In genomic region chr4:179867300-179867878, GRCh38 we compare ENCODE assay signal across 8 cellular contexts.
DNase-seq lines count a peak whose midpoint lies in the region; ATAC-seq and TF ChIP-seq lines count a peak whose summit lies in the region.

No MANE protein-coding gene starts in this region.

- H3K4me2 ChIP-seq in OCI-LY7 (ENCODE audit: low read length) (no peak overlapping the region), mesendoderm (ENCODE audit: low read length) (no peak overlapping the region)

- H3K36me3 Mint-ChIP-seq in brain, result no peaks in the 10 kb centered on the region

- peak; percentile 78 for ATAC-seq in GM19468 (IDR thresholded peaks at IDR 0.05; ENCODE audit: extremely low read depth, unreplicated experiment)
- ATAC-seq in HG03457 (IDR thresholded peaks at IDR 0.05; ENCODE audit: unreplicated experiment), result peak; percentile 100
- ATAC-seq in GM21447 (IDR thresholded peaks at IDR 0.05; ENCODE audit: unreplicated experiment), result no peak

- no peaks in the 10 kb centered on the region for H3K4me1 Mint-ChIP-seq in brain

- H3K23ac ChIP-seq in mesendoderm (ENCODE audit: low read length), result no peak overlapping the region

- H3K4me1 ChIP-seq in OCI-LY7 (ENCODE audit: insufficient read depth, low read length, poor library complexity, severe bottlenecking) (no peaks in the 10 kb centered on the region), mesendoderm (ENCODE audit: control insufficient read depth, low read depth, low read length) (no peaks in the 10 kb centered on the region)

- no peaks in the 10 kb centered on the region for H3K79me1 ChIP-seq in mesendoderm (ENCODE audit: low read length)

- no peaks in the 10 kb centered on the region for H3K27me3 ChIP-seq in mesendoderm (ENCODE audit: insufficient read depth, low read length, poor library complexity)

- no peaks in the 10 kb centered on the region for H3K9me3 Mint-ChIP-seq in brain

- DNase-seq in DMS 273 (lab: John Stamatoyannopoulos, UW; ENCODE audit: unreplicated experiment) (peak; percentile 67), DMS 273 treated with DMSO at 0.1 percent for 48 hours (lab: John Stamatoyannopoulos, UW) (no peak), OCI-LY7 (ENCODE audit: low spot score) (peak; percentile 82), mesendoderm (peak; percentile 95)

- H2BK15ac ChIP-seq in mesendoderm (replicated peaks; ENCODE audit: low read depth), result no peak overlapping the region

- BruUV-seq in OCI-LY7 (replicated peaks; lab: Mats Ljungman, UMichigan), result no TSS peak

- H4K20me1 ChIP-seq in OCI-LY7 (ENCODE audit: insufficient read depth, low read length), result no peaks in the 10 kb centered on the region

- POLR2A ChIA-PET in OCI-LY7 (lab: Charles Lee), result interaction anchor here (0.7 to 1.3 kb wide), 3 partner anchors 16 to 422 kb away, joined by 3 read pairs; no protein-coding TSS in a partner anchor

- CTCF ChIA-PET in OCI-LY7 (lab: Charles Lee; ENCODE audit: unreplicated experiment), result interaction anchor here (0.5 to 1.0 kb wide), 3 partner anchors 10 to 161 kb away, joined by 3 to 6 read pairs (median 3); no protein-coding TSS in a partner anchor

- no peaks in the 10 kb centered on the region for H3K36me3 ChIP-seq in OCI-LY7 (ENCODE audit: insufficient read depth, low read length)
- no peaks in the 10 kb centered on the region for H3K36me3 ChIP-seq in mesendoderm (ENCODE audit: control insufficient read depth, insufficient read depth, low read length)

- H3K4me3 ChIP-seq in OCI-LY7 (ENCODE audit: low read depth, low read length, poor library complexity, severe bottlenecking), result no peak overlapping the region
- H3K4me3 ChIP-seq in mesendoderm (ENCODE audit: low read length), result no peak overlapping the region

- no peak overlapping the region for H2BK120ac ChIP-seq in mesendoderm (ENCODE audit: low read depth, low read length)

- no peak overlapping the region for H2AK5ac ChIP-seq in mesendoderm (ENCODE audit: low read length)

- no peak overlapping the region for H2BK5ac ChIP-seq in mesendoderm (ENCODE audit: low read length)

- no peak overlapping the region for H3K56ac ChIP-seq in mesendoderm (ENCODE audit: low read length)

- no CpG with 5 or more reads among the region's 6 CpGs for WGBS in mesendoderm (ENCODE audit: extremely low coverage, insufficient coverage, low lambda C conversion rate)

- no peak overlapping the region for H4K8ac ChIP-seq in mesendoderm (ENCODE audit: low read depth, low read length)

- intact Hi-C loops in OCI-LY7 (cut with micrococcal nuclease; ENCODE audit: unreplicated experiment), result loop anchor here (1.0 kb wide), 1 partner anchor 161 kb away; no protein-coding TSS in a partner anchor

- H3K4me3 Mint-ChIP-seq in brain, result no peak overlapping the region

- TF ChIP-seq CTCF in OCI-LY7 (conservative IDR thresholded peaks at IDR 0.05; ENCODE audit: low read length) (peak; percentile 97), brain (conservative IDR thresholded peaks at IDR 0.05) (peak; percentile 55 to 78)

- no peak overlapping the region for H3K18ac ChIP-seq in mesendoderm (ENCODE audit: low read length)

- no peak overlapping the region for H3K27ac Mint-ChIP-seq in brain

- H3K79me2 ChIP-seq in OCI-LY7 (ENCODE audit: insufficient read depth, low read depth, low read length), result no peaks in the 10 kb centered on the region
- no peaks in the 10 kb centered on the region for H3K79me2 ChIP-seq in mesendoderm (ENCODE audit: control insufficient read depth, insufficient read depth, low read length)

- no peaks in the 10 kb centered on the region for H3K9me2 ChIP-seq in OCI-LY7 (ENCODE audit: insufficient read depth, low read length)

- H3K9ac ChIP-seq in mesendoderm (ENCODE audit: low read length), result no peak overlapping the region

- no peak overlapping the region for H2AFZ ChIP-seq in OCI-LY7 (ENCODE audit: low read length)

- H3K4ac ChIP-seq in mesendoderm (ENCODE audit: low read depth, low read length), result no peak overlapping the region

- H3K27me3 Mint-ChIP-seq in brain, result no peaks in the 10 kb centered on the region

- H3K27ac ChIP-seq in OCI-LY7 (ENCODE audit: low read depth, low read length, poor library complexity, severe bottlenecking), result no peak overlapping the region
- no peak overlapping the region for H3K27ac ChIP-seq in mesendoderm (ENCODE audit: low read depth, low read length)

- no peak overlapping the region for H4K5ac ChIP-seq in mesendoderm (ENCODE audit: low read length)

- H3K9me3 ChIP-seq in OCI-LY7 (ENCODE audit: low read length), result no peaks in the 10 kb centered on the region
